7 cellular contexts compared by ENCODE assay signal in the genomic region with DNA sequence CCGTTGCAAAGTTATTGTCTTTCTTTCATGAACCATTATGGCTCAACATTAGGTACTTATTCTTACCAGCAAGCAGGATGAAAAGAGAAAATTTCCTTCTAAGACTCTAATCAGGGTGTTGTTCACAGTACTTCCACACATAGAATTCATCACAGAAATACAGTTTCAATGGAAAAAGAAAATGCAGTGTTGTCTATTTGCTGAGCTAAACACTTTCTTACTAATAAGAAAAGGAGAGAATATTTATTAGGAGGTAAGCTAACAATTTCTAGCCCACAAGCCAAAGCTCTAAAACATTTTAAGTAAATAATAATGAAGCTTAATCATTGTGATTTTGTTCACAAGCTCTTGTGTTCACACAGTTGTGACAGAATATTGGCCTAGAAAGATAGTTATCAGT.
"Had no signal": no experiment of that assay in that cellular context is flagged by ENCODE, and none has a peak within 500 bp of the region (broad histone marks: within the 10 kb centered on the region; RNA-seq: fewer than 3 reads in every experiment).

No MANE protein-coding gene starts in this region.

- ATAC-seq: GM23338 had no signal

- H3K4me2 ChIP-seq: GM23338 had no signal

- DNase-seq: H9, HCEC 1CT, KBM-7 had no signal

- H3K4me3 ChIP-seq: GM23338 had no signal

- FAIRE-seq: H1, H54, HTR-8/SVneo had no signal

- H2AFZ ChIP-seq: GM23338 had no signal
